17 cellular contexts compared by ENCODE assay signal in genomic region chr4:53859305-53859704, GRCh38.
"Had no signal": no experiment of that assay in that cellular context is flagged by ENCODE, and none has a peak within 500 bp of the region (broad histone marks: within the 10 kb centered on the region; RNA-seq: fewer than 3 reads in every experiment).

No MANE protein-coding gene starts in this region.

- H3K4me1 ChIP-seq: stomach, transverse colon had no signal

- H3K27ac ChIP-seq: stomach, suprapubic skin, testis, thoracic aorta, thyroid gland, tibial artery, tibial nerve, transverse colon, upper lobe of left lung, upper lobe of right lung, uterus, vagina had no signal

- ATAC-seq: stimulated activated effector memory CD8-positive, alpha-beta T cell treated with anti-CD3 and anti-CD28 coated beads, Interleukin-12 subunit alpha, Interleukin-12 subunit beta, amount 100 ng/mL, for 72 hours; stimulated activated memory B cell treated with anti-CD40 and anti-IgM and Interleukin-4, amounts not matched to agents 10 μg/mL and 1 μg/mL and 100 μg/mL, for 72 hours; stimulated activated naive B cell treated with anti-CD40 and anti-IgM and Interleukin-4, amounts not matched to agents 10 μg/mL and 1 μg/mL and 100 μg/mL, for 72 hours; stimulated activated naive CD8-positive, alpha-beta T cell treated with anti-CD3 and anti-CD28 coated beads, Interleukin-15, amount 100 ng/mL, for 72 hours; stimulated activated naive CD8-positive, alpha-beta T cell treated with anti-CD3 and anti-CD28 coated beads, Interleukin-15, Interleukin-2, amounts not matched to agents 100 U/mL and 50 U/mL, for 24 hours; upper lobe of right lung had no signal

- H3K36me3 ChIP-seq: stomach, suprapubic skin, thoracic aorta, thyroid gland, tibial artery, tibial nerve, transverse colon, upper lobe of left lung, upper lobe of right lung, uterus, vagina had no signal

- H3K4me3 ChIP-seq: stomach, suprapubic skin, testis, thoracic aorta, thyroid gland, tibial artery, tibial nerve, transverse colon, upper lobe of left lung, upper lobe of right lung, uterus, vagina had no signal

- H3K9me3 ChIP-seq: stomach, suprapubic skin, testis, thoracic aorta, thyroid gland, transverse colon, upper lobe of left lung, upper lobe of right lung, uterus, vagina had no signal
